In the genomic region with DNA sequence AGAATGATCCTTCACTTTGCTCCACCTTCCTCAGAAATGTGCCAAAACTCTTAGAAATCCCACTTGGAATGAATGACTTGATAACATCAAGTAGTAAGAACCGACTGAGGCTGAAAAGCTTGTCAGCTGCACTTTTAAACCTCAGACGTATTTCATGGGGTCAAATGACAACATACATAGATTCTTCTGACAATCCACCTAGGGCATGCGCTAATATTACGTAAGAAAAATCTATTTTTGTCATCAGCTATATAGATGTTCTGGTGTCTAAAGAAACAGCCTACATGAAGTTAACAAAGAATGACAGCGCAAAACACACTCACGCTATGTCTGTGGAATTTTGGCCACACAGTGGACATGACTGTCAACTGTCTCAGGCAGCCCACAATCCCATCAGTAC, we compare ENCODE assay signal across 15 cellular contexts. TPM values are rescaled to one million over a fixed set of nuclear protein-coding genes. Genes with fewer than 3 reads are reported as not detected.
DNase-seq lines count a peak whose midpoint lies in the region; ATAC-seq and TF ChIP-seq lines count a peak whose summit lies in the region.
"Had no signal": no experiment of that assay in that cellular context is flagged by ENCODE, and none has a peak within 500 bp of the region (broad histone marks: within the 10 kb centered on the region; RNA-seq: fewer than 3 reads in every experiment).

No MANE protein-coding gene starts in this region.

- no peak overlapping the region for H4K8ac ChIP-seq in mesenchymal stem cell (ENCODE audit: low read length)

- H3K4me1 ChIP-seq in BLaER1: peaks cover 38% of the 10 kb centered on the region
- peaks cover 55% of the 10 kb centered on the region for H3K4me1 ChIP-seq in DND-41 (ENCODE audit: insufficient read depth, low read length)
- H3K4me1 ChIP-seq in PC-9 (replicated peaks; ENCODE audit: insufficient read depth): peaks cover 38% of the 10 kb centered on the region
- peaks cover 10% of the 10 kb centered on the region for H3K4me1 ChIP-seq in mesenchymal stem cell (ENCODE audit: control insufficient read depth, insufficient read depth, low read depth, low read length)
- H3K4me1 ChIP-seq: BE2C had no signal

- no peaks in the 10 kb centered on the region for H3K27me3 ChIP-seq in BLaER1
- no peaks in the 10 kb centered on the region for H3K27me3 ChIP-seq in DND-41 (ENCODE audit: insufficient read depth, low read length, poor library complexity)
- no peaks in the 10 kb centered on the region for H3K27me3 ChIP-seq in PC-9 (ENCODE audit: insufficient read depth, low read depth)
- no peaks in the 10 kb centered on the region for H3K27me3 ChIP-seq in mesenchymal stem cell (ENCODE audit: control insufficient read depth in 1 of 2, insufficient read depth in 1 of 2, low read length in 2 of 2)
- H3K27me3 ChIP-seq: BE2C had no signal

- peaks cover 26% of the 10 kb centered on the region for H3K9me3 ChIP-seq in BLaER1
- no peaks in the 10 kb centered on the region for H3K9me3 ChIP-seq in DND-41 (ENCODE audit: insufficient read depth, low read length, severe bottlenecking)
- H3K9me3 ChIP-seq in PC-9 (ENCODE audit: insufficient read depth, low read depth): no peaks in the 10 kb centered on the region
- H3K9me3 ChIP-seq in mesenchymal stem cell (ENCODE audit: control insufficient read depth, low read length): no peaks in the 10 kb centered on the region
- H3K9me3 ChIP-seq: BE2C had no signal

- peaks cover 23% of the 10 kb centered on the region for H3F3A ChIP-seq in PC-9 (ENCODE audit: insufficient read depth, low read depth)

- H2BK12ac ChIP-seq in mesenchymal stem cell (ENCODE audit: low read length in 2 of 2): no peak overlapping the region

- H3K4me3 ChIP-seq in BLaER1 (no peak overlapping the region), DND-41 (ENCODE audit: low read depth in 1 of 2, low read length in 2 of 2) (no peak overlapping the region), PC-9 (no peak overlapping the region), mesenchymal stem cell (ENCODE audit: insufficient read depth in 1 of 2, low read depth in 1 of 2, low read length in 2 of 2) (no peak overlapping the region)
- H3K4me3 ChIP-seq: SK-N-MC had no signal

- H3K9ac ChIP-seq in BLaER1: no peak overlapping the region
- H3K9ac ChIP-seq in DND-41 (ENCODE audit: low read depth, low read length): no peak overlapping the region
- no peak overlapping the region for H3K9ac ChIP-seq in mesenchymal stem cell (ENCODE audit: low read length)

- H3K4ac ChIP-seq in mesenchymal stem cell (ENCODE audit: low read depth in 1 of 2, low read length in 2 of 2): no peak overlapping the region

- no peak overlapping the region for H2BK120ac ChIP-seq in mesenchymal stem cell (ENCODE audit: low read depth, low read length)

- no peak overlapping the region for H2BK15ac ChIP-seq in mesenchymal stem cell (ENCODE audit: low read depth, poor library complexity, severe bottlenecking)

- intact Hi-C loops in PC-9 (cut with micrococcal nuclease; ENCODE audit: unreplicated experiment) (no loop called here), left colon (cut with DNase I, micrococcal nuclease) (no loop called here)

- peak overlapping the region; percentile 70 for H2AK5ac ChIP-seq in mesenchymal stem cell (ENCODE audit: low read length, severe bottlenecking)

- 0 out of 2 replicates have a peak overlapping the region, but pooled peaks have one; percentile 26 for H3K27ac ChIP-seq in BLaER1
- peak overlapping the region; percentile 59 for H3K27ac ChIP-seq in DND-41 (ENCODE audit: low read length)
- H3K27ac ChIP-seq in PC-9: peak overlapping the region; percentile 99
- H3K27ac ChIP-seq in mesenchymal stem cell (ENCODE audit: low read length, poor library complexity, severe bottlenecking): no peak overlapping the region
- H3K27ac ChIP-seq: SK-N-MC had no signal

- DNase-seq in DND-41 (no peak), PC-9 (peak in 1 of 2 experiments; percentile 51), mesenchymal stem cell (no peak), OCI-M1 (lab: John Stamatoyannopoulos, UW) (no peak), left colon (no peak)
- no peak for DNase-seq in activated CD4-positive, alpha-beta T cell treated with anti-CD3 and anti-CD28 coated beads, Interleukin-2, amount 50 U/mL, for 4 hours
- DNase-seq: BE2C, NCI-H1417 treated with DMSO at 0.1 percent for 48 hours, NCI-H2029 treated with DMSO at 0.1 percent for 48 hours, NCI-H510A treated with DMSO at 0.1 percent for 48 hours, T-helper 1 cell had no signal

- WGBS in mesenchymal stem cell: 100% methylated on average over 5 of the region's 6 CpGs

- H3K79me1 ChIP-seq in mesenchymal stem cell (replicated peaks; ENCODE audit: low read length, poor library complexity, severe bottlenecking): peaks cover 3% of the 10 kb centered on the region

- ATAC-seq in DND-41 (ENCODE audit: insufficient read depth, low read depth) (no peak), GM21786 (IDR thresholded peaks at IDR 0.05; ENCODE audit: unreplicated experiment) (no peak), left colon (no peak)
- ATAC-seq: HCT116 had no signal

- no peak overlapping the region for H2AFZ ChIP-seq in DND-41 (ENCODE audit: low read depth, low read length)
- no peak overlapping the region for H2AFZ ChIP-seq in PC-9
- no peak overlapping the region for H2AFZ ChIP-seq in mesenchymal stem cell (ENCODE audit: low read depth, low read length)

- H4K20me1 ChIP-seq in BLaER1 (peaks cover 10% of the 10 kb centered on the region; the same call in 1 of the 2 replicates), DND-41 (ENCODE audit: insufficient read depth, low read length) (peaks cover 8% of the 10 kb centered on the region; the same call in 1 of the 2 replicates), PC-9 (ENCODE audit: insufficient read depth) (no peaks in the 10 kb centered on the region)

- H3K4me2 ChIP-seq in BLaER1: no peak overlapping the region
- peak overlapping the region; percentile 81; the same call in 1 of the 2 replicates for H3K4me2 ChIP-seq in DND-41 (ENCODE audit: insufficient read depth, low read length)
- H3K4me2 ChIP-seq in PC-9: peak overlapping the region; percentile 83; the same call in 1 of the 2 replicates
- H3K4me2 ChIP-seq in mesenchymal stem cell (ENCODE audit: low read length, poor library complexity, severe bottlenecking): no peak overlapping the region

- TF ChIP-seq CTCF in DND-41 (IDR thresholded peaks at IDR 0.05; ENCODE audit: borderline replicate concordance, extremely low read depth, low read length, poor library complexity, severe bottlenecking) (no peak), PC-9 (conservative IDR thresholded peaks at IDR 0.05) (no peak)

- CTCF ChIA-PET in PC-9 (lab: Charles Lee): no interaction called here

- peaks cover 98% of the 10 kb centered on the region for H3K79me2 ChIP-seq in DND-41 (ENCODE audit: insufficient read depth, low read length)
- peaks cover 89% of the 10 kb centered on the region for H3K79me2 ChIP-seq in PC-9 (ENCODE audit: low read depth)

- no peak overlapping the region for H3K14ac ChIP-seq in mesenchymal stem cell (ENCODE audit: low read length in 2 of 2)

- H3K18ac ChIP-seq in mesenchymal stem cell (ENCODE audit: low read depth in 1 of 2, low read length in 2 of 2): no peak overlapping the region

- H4K91ac ChIP-seq in mesenchymal stem cell (ENCODE audit: low read length): no peak overlapping the region

- BruUV-seq in PC-9 (replicated peaks; lab: Mats Ljungman, UMichigan): no TSS peak

- H3K36me3 ChIP-seq in BLaER1: peaks cover 46% of the 10 kb centered on the region
- peaks cover 30% of the 10 kb centered on the region for H3K36me3 ChIP-seq in DND-41 (ENCODE audit: insufficient read depth, low read length)
- peaks cover 3% of the 10 kb centered on the region for H3K36me3 ChIP-seq in PC-9 (ENCODE audit: low read depth)
- H3K36me3 ChIP-seq in mesenchymal stem cell (ENCODE audit: control insufficient read depth in 1 of 2, insufficient read depth in 2 of 2, low read depth in 1 of 2, low read length in 2 of 2): peaks cover 0 to 9% of the 10 kb centered on the region in 2 experiments
- H3K36me3 ChIP-seq: BE2C had no signal

- no peak overlapping the region for H3K23ac ChIP-seq in mesenchymal stem cell (ENCODE audit: low read length in 2 of 2)

- POLR2A ChIA-PET in PC-9 (lab: Charles Lee; ENCODE audit: unreplicated experiment): no interaction called here

- H2BK5ac ChIP-seq in mesenchymal stem cell (ENCODE audit: low read depth, low read length, poor library complexity, severe bottlenecking): no peak overlapping the region

- no peaks in the 10 kb centered on the region for H3K9me2 ChIP-seq in PC-9 (ENCODE audit: insufficient read depth)

RNA-seq across cellular contexts. Expression of a gene that starts 3.4 kb away (rescaled TPM):
- total RNA-seq in PC-9 (2021) (2.2 and 3.3 TPM in 2 replicates), left colon (10 to 100 TPM; 13.7 to 34.9 TPM)
- 5.6 TPM for polyA plus RNA-seq in mesenchymal stem cell (2013, experiment 1 of 2)
- 5.6 TPM for polyA plus RNA-seq in mesenchymal stem cell (2013, experiment 2 of 2)

RNA-seq across cellular contexts. Expression of a gene that starts 3.8 kb away (rescaled TPM):
- total RNA-seq in PC-9 (2021) (22.6 and 24.9 TPM in 2 replicates), left colon (10 to 100 TPM; 47.3 to 48.8 TPM)
- 19.7 TPM for polyA plus RNA-seq in mesenchymal stem cell (2013, experiment 1 of 2)
- 19.9 TPM for polyA plus RNA-seq in mesenchymal stem cell (2013, experiment 2 of 2)

Comparison
In these comparisons a context has a peak if more than half of its experiments do, and no peak if none do; other contexts are left out.
1. H3K4me2 ChIP-seq: peak in DND-41 (single experiment) and PC-9 (single experiment); none in BLaER1 (single experiment) and mesenchymal stem cell (single experiment).